In genomic region chr19:2494084-2494446, GRCh38 we compare ENCODE assay signal across 8 cellular contexts. TPM values are rescaled to one million over a fixed set of nuclear protein-coding genes. Genes with fewer than 3 reads are reported as not detected.
DNase-seq lines count a peak whose midpoint lies in the region; ATAC-seq, FAIRE-seq and TF ChIP-seq lines count a peak whose summit lies in the region.

No MANE protein-coding gene starts in this region.

- H3K27ac ChIP-seq in hepatocyte (peak overlapping the region; percentile 88), suprapubic skin (peak overlapping the region; percentile 80)

- peak overlapping the region; percentile 95 for H3K4me2 ChIP-seq in hepatocyte

- CTCF ChIA-PET in activated CD8-positive, alpha-beta memory T cell treated with anti-CD3 and anti-CD28 coated beads, Interleukin-2, amount 10 ng/mL, durations not matched to agents 7 days and 5 days (lab: Charles Lee): interaction anchor here (3.3 kb wide), 1 partner anchor 16 kb away, joined by 14 read pairs; no protein-coding TSS in a partner anchor

- H3K27me3 ChIP-seq in hepatocyte (peaks cover 9% of the 10 kb centered on the region), suprapubic skin (no peaks in the 10 kb centered on the region)

- no peak for ATAC-seq in activated CD8-positive, alpha-beta memory T cell treated with anti-CD3 and anti-CD28 coated beads, Interleukin-2, amount 10 ng/mL, durations not matched to agents 7 days and 5 days

- intact Hi-C loops in activated T-helper 1 cell treated with anti-CD3 and anti-CD28 coated beads, Interleukin-12 subunit alpha, Interleukin-12 subunit beta, Interleukin-2, Interleukin-4 antibody, amounts not matched to agents 30 ng/mL and 10 ng/mL and 1 ng/mL, durations not matched to agents 14 hours and 24 hours and 36 hours (cut with micrococcal nuclease): loop anchor here (2.0 kb wide), 1 partner anchor 13 kb away; no protein-coding TSS in a partner anchor

- 71% methylated on average over 21 of the region's 21 CpGs for whole genome bisulfite sequencing in hepatocyte (ENCODE audit: low lambda C conversion rate, missing lambda C conversion rate)
- WGBS in suprapubic skin: 42% methylated on average over 15 of the region's 21 CpGs

- H3K36me3 Mint-ChIP-seq in activated CD8-positive, alpha-beta memory T cell treated with anti-CD3 and anti-CD28 coated beads, Interleukin-2, amount 10 ng/mL, durations not matched to agents 7 days and 5 days: no peaks in the 10 kb centered on the region
- no peaks in the 10 kb centered on the region for H3K36me3 Mint-ChIP-seq in activated T-helper 1 cell treated with anti-CD3 and anti-CD28 coated beads, Interleukin-12 subunit alpha, Interleukin-12 subunit beta, Interleukin-2, Interleukin-4 antibody, amounts not matched to agents 30 ng/mL and 10 ng/mL and 1 ng/mL, durations not matched to agents 14 hours and 24 hours and 36 hours (ENCODE audit: low read depth)

- H3K4me1 ChIP-seq in hepatocyte (ENCODE audit: insufficient read depth) (peaks cover 25% of the 10 kb centered on the region), suprapubic skin (peaks cover 62% of the 10 kb centered on the region)

- H3K27ac Mint-ChIP-seq in activated CD8-positive, alpha-beta memory T cell treated with anti-CD3 and anti-CD28 coated beads, Interleukin-2, amount 10 ng/mL, durations not matched to agents 7 days and 5 days: no peak overlapping the region
- no peak overlapping the region for H3K27ac Mint-ChIP-seq in activated T-helper 1 cell treated with anti-CD3 and anti-CD28 coated beads, Interleukin-12 subunit alpha, Interleukin-12 subunit beta, Interleukin-2, Interleukin-4 antibody, amounts not matched to agents 30 ng/mL and 10 ng/mL and 1 ng/mL, durations not matched to agents 14 hours and 24 hours and 36 hours

- H3K4me3 Mint-ChIP-seq in activated CD8-positive, alpha-beta memory T cell treated with anti-CD3 and anti-CD28 coated beads, Interleukin-2, amount 10 ng/mL, durations not matched to agents 7 days and 5 days: peak overlapping the region; percentile 70
- peak overlapping the region; percentile 50 for H3K4me3 Mint-ChIP-seq in activated T-helper 1 cell treated with anti-CD3 and anti-CD28 coated beads, Interleukin-12 subunit alpha, Interleukin-12 subunit beta, Interleukin-2, Interleukin-4 antibody, amounts not matched to agents 30 ng/mL and 10 ng/mL and 1 ng/mL, durations not matched to agents 14 hours and 24 hours and 36 hours

- no peaks in the 10 kb centered on the region for H3K9me3 Mint-ChIP-seq in activated CD8-positive, alpha-beta memory T cell treated with anti-CD3 and anti-CD28 coated beads, Interleukin-2, amount 10 ng/mL, durations not matched to agents 7 days and 5 days (ENCODE audit: low read depth)
- H3K9me3 Mint-ChIP-seq in activated T-helper 1 cell treated with anti-CD3 and anti-CD28 coated beads, Interleukin-12 subunit alpha, Interleukin-12 subunit beta, Interleukin-2, Interleukin-4 antibody, amounts not matched to agents 30 ng/mL and 10 ng/mL and 1 ng/mL, durations not matched to agents 14 hours and 24 hours and 36 hours: no peaks in the 10 kb centered on the region

- peaks cover 19% of the 10 kb centered on the region for H3K4me1 Mint-ChIP-seq in activated CD8-positive, alpha-beta memory T cell treated with anti-CD3 and anti-CD28 coated beads, Interleukin-2, amount 10 ng/mL, durations not matched to agents 7 days and 5 days
- H3K4me1 Mint-ChIP-seq in activated T-helper 1 cell treated with anti-CD3 and anti-CD28 coated beads, Interleukin-12 subunit alpha, Interleukin-12 subunit beta, Interleukin-2, Interleukin-4 antibody, amounts not matched to agents 30 ng/mL and 10 ng/mL and 1 ng/mL, durations not matched to agents 14 hours and 24 hours and 36 hours (ENCODE audit: low read depth): peaks cover 22% of the 10 kb centered on the region

- H3K9me3 ChIP-seq in hepatocyte (ENCODE audit: low read depth) (no peaks in the 10 kb centered on the region), suprapubic skin (no peaks in the 10 kb centered on the region)

- no peaks in the 10 kb centered on the region for H3K79me2 ChIP-seq in hepatocyte

- H3K9me2 ChIP-seq in hepatocyte (replicated peaks; ENCODE audit: insufficient read depth): no peaks in the 10 kb centered on the region

- H4K20me1 ChIP-seq in hepatocyte (ENCODE audit: insufficient read depth, poor library complexity, severe bottlenecking): no peaks in the 10 kb centered on the region

- H3K4me3 ChIP-seq in hepatocyte (peak overlapping the region; percentile 38), suprapubic skin (peak overlapping the region; percentile 46)

- TF ChIP-seq EP300 in suprapubic skin (IDR thresholded peaks at IDR 0.05): no peak

- TF ChIP-seq CTCF in hepatocyte (IDR thresholded peaks at IDR 0.05; ENCODE audit: poor library complexity) (no peak), suprapubic skin (IDR thresholded peaks at IDR 0.05) (no peak)

- H3K36me3 ChIP-seq in hepatocyte (replicated peaks; ENCODE audit: insufficient read depth, low read depth) (no peaks in the 10 kb centered on the region), suprapubic skin (no peaks in the 10 kb centered on the region)

- H3K27me3 Mint-ChIP-seq in activated CD8-positive, alpha-beta memory T cell treated with anti-CD3 and anti-CD28 coated beads, Interleukin-2, amount 10 ng/mL, durations not matched to agents 7 days and 5 days: peaks cover 53% of the 10 kb centered on the region
- H3K27me3 Mint-ChIP-seq in activated T-helper 1 cell treated with anti-CD3 and anti-CD28 coated beads, Interleukin-12 subunit alpha, Interleukin-12 subunit beta, Interleukin-2, Interleukin-4 antibody, amounts not matched to agents 30 ng/mL and 10 ng/mL and 1 ng/mL, durations not matched to agents 14 hours and 24 hours and 36 hours (ENCODE audit: insufficient read depth): peaks cover 35% of the 10 kb centered on the region

- FAIRE-seq in HTR-8/SVneo (lab: Jason Lieb, UNC): no peak

- DNase-seq in activated CD8-positive, alpha-beta memory T cell treated with anti-CD3 and anti-CD28 coated beads, Interleukin-2, amount 10 ng/mL, durations not matched to agents 7 days and 5 days: no peak
- DNase-seq in activated CD8-positive, alpha-beta memory T cell treated with anti-CD3 and anti-CD28 coated beads, Interleukin-2, amount 50 U/mL, for 48 hours: no peak
- no peak for DNase-seq in activated T-helper 1 cell treated with anti-CD3 and anti-CD28 coated beads, Interleukin-12 subunit alpha, Interleukin-12 subunit beta, Interleukin-2, Interleukin-4 antibody, amounts not matched to agents 30 ng/mL and 10 ng/mL and 1 ng/mL, durations not matched to agents 14 hours and 24 hours and 36 hours (ENCODE audit: low spot score)
- DNase-seq in hepatocyte (ENCODE audit: low spot score) (peak; percentile 49), suprapubic skin (ENCODE audit: low spot score in 2 of 2) (no peak), NCI-H1417 treated with DMSO at 0.1 percent for 48 hours (lab: John Stamatoyannopoulos, UW) (no peak), activated gamma-delta T cell treated with Interleukin-2 at 50 U/mL for 16 hours (no peak), HTR-8/SVneo (ENCODE audit: insufficient read length, low spot score) (no peak)

- H2AFZ ChIP-seq in hepatocyte: no peak overlapping the region

- no peak for TF ChIP-seq POLR2A in suprapubic skin (IDR thresholded peaks at IDR 0.05)

RNA-seq across cellular contexts. Expression of gene GADD45B, which starts 18.1 kb away (rescaled TPM):
- total RNA-seq in activated CD8-positive, alpha-beta memory T cell treated with anti-CD3 and anti-CD28 coated beads, Interleukin-2, amount 10 ng/mL, durations not matched to agents 7 days and 5 days: 10 to 100 TPM; 63.4 to 79.4 TPM
- 129 and 132 TPM in 2 replicates for total RNA-seq in activated T-helper 1 cell treated with anti-CD3 and anti-CD28 coated beads, Interleukin-12 subunit alpha, Interleukin-12 subunit beta, Interleukin-2, Interleukin-4 antibody, amounts not matched to agents 30 ng/mL and 10 ng/mL and 1 ng/mL, durations not matched to agents 14 hours and 24 hours and 36 hours
- total RNA-seq in hepatocyte (126 and 129 TPM in 2 replicates), suprapubic skin (100 to 1,000 TPM in 1 of 4 donors, 10 to 100 TPM in 3; 52.5 to 134 (median 68.7) TPM)
- polyA plus RNA-seq in hepatocyte: 229 and 299 TPM in 2 replicates

RNA-seq across cellular contexts. Expression of gene LMNB2, which starts 37.3 kb away (rescaled TPM):
- 100 to 1,000 TPM; 123 to 128 TPM for total RNA-seq in activated CD8-positive, alpha-beta memory T cell treated with anti-CD3 and anti-CD28 coated beads, Interleukin-2, amount 10 ng/mL, durations not matched to agents 7 days and 5 days
- total RNA-seq in activated T-helper 1 cell treated with anti-CD3 and anti-CD28 coated beads, Interleukin-12 subunit alpha, Interleukin-12 subunit beta, Interleukin-2, Interleukin-4 antibody, amounts not matched to agents 30 ng/mL and 10 ng/mL and 1 ng/mL, durations not matched to agents 14 hours and 24 hours and 36 hours: 109 and 116 TPM in 2 replicates
- total RNA-seq in hepatocyte (44.7 and 48.4 TPM in 2 replicates), suprapubic skin (10 to 100 TPM; 17.1 to 26.8 (median 24.7) TPM)
- 28.9 and 42.0 TPM in 2 replicates for polyA plus RNA-seq in hepatocyte
